In the genomic region with DNA sequence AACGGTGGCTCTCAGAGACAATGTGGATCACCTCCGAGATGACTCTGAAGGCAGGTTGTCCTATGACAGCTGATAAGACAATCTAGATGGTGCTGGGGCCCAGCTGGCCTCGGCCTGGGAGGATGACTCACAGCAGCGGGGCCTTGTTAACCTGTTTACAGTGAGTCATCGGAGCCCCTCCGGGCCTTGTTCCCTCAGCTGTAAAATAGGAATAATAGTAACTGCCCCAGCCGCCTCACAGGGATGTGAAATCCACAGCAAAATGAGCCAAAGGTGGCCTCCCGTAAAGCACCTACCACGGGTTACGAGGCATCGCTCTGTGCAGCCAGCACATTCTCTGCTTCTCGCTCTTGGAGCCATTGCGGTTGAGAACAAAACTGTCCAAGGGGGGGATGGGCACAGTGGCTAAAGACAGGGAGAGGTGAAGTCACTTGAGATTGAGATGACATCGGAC, we compare ENCODE assay signal across 1 cellular context.
TF ChIP-seq lines count a peak whose summit lies in the region.

No MANE protein-coding gene starts in this region.

TF ChIP-seq in HepG2, 621 proteins besides CTCF, POLR2A, EP300 and RAD21 (continued from another document):
- TF ChIP-seq FOXP1 (IDR thresholded peaks at IDR 0.05) (no peak), FOXP1 (CRISPR knock-in tag; IDR thresholded peaks at IDR 0.05) (peak; percentile 71), BORCS8-MEF2B (CRISPR knock-in tag; IDR thresholded peaks at IDR 0.05) (no peak), HIC2 (CRISPR knock-in tag; IDR thresholded peaks at IDR 0.05; ENCODE audit: low read depth) (no peak), ZFX (CRISPR knock-in tag; IDR thresholded peaks at IDR 0.05; ENCODE audit: low read depth) (peak; percentile 58; the same call in 1 of the 2 replicates), SOX6 (IDR thresholded peaks at IDR 0.05) (no peak), SOX6 (CRISPR knock-in tag; IDR thresholded peaks at IDR 0.05) (peak; percentile 54; the same call in 1 of the 2 replicates), LCORL (IDR thresholded peaks at IDR 0.05) (no peak), LCORL (CRISPR knock-in tag; IDR thresholded peaks at IDR 0.05) (peak; percentile 33; the same call in 1 of the 2 replicates), FOSL2 (CRISPR knock-in tag; IDR thresholded peaks at IDR 0.05) (peak; percentile 99), KDM1A (CRISPR knock-in tag; IDR thresholded peaks at IDR 0.05) (0 out of 2 replicates have a peak, but pooled peaks have one; percentile 31), CREB1 (IDR thresholded peaks at IDR 0.05) (peak; percentile 61), CREB1 (CRISPR knock-in tag; IDR thresholded peaks at IDR 0.05) (no peak), ZNF614 (CRISPR knock-in tag; IDR thresholded peaks at IDR 0.05; ENCODE audit: borderline replicate concordance) (peak; percentile 52; the same call in 1 of the 2 replicates), ZFP36L1 (CRISPR knock-in tag; IDR thresholded peaks at IDR 0.05) (0 out of 2 replicates have a peak, but pooled peaks have one; percentile 32), SOX13 (IDR thresholded peaks at IDR 0.05) (no peak), SOX13 (CRISPR knock-in tag; conservative IDR thresholded peaks at IDR 0.05 in 1 of 2, IDR thresholded peaks at IDR 0.05 in 1 of 2) (peak in 1 of 2 experiments; percentile 45; a peak in 1 of 4 replicates)
- TF ChIP-seq, protein P1, sequence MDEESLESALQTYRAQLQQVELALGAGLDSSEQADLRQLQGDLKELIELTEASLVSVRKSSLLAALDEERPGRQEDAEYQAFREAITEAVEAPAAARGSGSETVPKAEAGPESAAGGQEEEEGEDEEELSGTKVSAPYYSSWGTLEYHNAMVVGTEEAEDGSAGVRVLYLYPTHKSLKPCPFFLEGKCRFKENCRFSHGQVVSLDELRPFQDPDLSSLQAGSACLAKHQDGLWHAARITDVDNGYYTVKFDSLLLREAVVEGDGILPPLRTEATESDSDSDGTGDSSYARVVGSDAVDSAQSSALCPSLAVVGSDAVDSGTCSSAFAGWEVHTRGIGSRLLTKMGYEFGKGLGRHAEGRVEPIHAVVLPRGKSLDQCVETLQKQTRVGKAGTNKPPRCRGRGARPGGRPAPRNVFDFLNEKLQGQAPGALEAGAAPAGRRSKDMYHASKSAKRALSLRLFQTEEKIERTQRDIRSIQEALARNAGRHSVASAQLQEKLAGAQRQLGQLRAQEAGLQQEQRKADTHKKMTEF (CRISPR knock-in tag; IDR thresholded peaks at IDR 0.05), result peak; percentile 32; the same call in 1 of the 2 replicates
- TF ChIP-seq, protein P2, sequence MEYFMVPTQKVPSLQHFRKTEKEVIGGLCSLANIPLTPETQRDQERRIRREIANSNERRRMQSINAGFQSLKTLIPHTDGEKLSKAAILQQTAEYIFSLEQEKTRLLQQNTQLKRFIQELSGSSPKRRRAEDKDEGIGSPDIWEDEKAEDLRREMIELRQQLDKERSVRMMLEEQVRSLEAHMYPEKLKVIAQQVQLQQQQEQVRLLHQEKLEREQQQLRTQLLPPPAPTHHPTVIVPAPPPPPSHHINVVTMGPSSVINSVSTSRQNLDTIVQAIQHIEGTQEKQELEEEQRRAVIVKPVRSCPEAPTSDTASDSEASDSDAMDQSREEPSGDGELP (IDR thresholded peaks at IDR 0.05; ENCODE audit: borderline replicate concordance, low read depth), result peak; percentile 95
- TF ChIP-seq, protein P3, sequence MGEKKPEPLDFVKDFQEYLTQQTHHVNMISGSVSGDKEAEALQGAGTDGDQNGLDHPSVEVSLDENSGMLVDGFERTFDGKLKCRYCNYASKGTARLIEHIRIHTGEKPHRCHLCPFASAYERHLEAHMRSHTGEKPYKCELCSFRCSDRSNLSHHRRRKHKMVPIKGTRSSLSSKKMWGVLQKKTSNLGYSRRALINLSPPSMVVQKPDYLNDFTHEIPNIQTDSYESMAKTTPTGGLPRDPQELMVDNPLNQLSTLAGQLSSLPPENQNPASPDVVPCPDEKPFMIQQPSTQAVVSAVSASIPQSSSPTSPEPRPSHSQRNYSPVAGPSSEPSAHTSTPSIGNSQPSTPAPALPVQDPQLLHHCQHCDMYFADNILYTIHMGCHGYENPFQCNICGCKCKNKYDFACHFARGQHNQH (CRISPR knock-in tag; IDR thresholded peaks at IDR 0.05), result peak; percentile 50; the same call in 1 of the 2 replicates
